ENCODE assay signal across 21 cellular contexts in the genomic region with DNA sequence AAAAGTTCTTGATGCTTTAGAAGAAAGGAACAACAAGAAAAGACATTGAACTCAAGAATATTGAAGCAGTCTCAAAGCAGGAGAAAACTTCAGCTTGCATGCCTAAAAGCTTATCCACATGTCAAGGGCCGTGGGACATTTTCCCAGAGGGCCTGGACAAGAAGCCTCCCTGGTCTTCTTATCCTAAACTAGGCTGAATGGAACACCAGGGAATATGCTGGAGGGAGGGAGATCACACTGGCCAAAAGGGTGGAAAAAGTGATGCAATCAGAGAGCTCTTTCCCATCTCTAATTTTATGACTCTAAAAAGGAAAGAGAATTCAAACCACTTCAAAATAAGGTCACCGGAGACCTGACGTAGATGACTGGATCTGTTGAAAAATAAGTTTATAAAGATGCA.
DNase-seq lines count a peak whose midpoint lies in the region; ATAC-seq and TF ChIP-seq lines count a peak whose summit lies in the region.
"Had no signal": no experiment of that assay in that cellular context is flagged by ENCODE, and none has a peak within 500 bp of the region (broad histone marks: within the 10 kb centered on the region; RNA-seq: fewer than 3 reads in every experiment).

No MANE protein-coding gene starts in this region.

- peak; percentile 95 for ATAC-seq in Right ventricle myocardium inferior
- ATAC-seq in activated T-cell treated with anti-CD3 and anti-CD28 coated beads, Interleukin-2, amount 50 U/mL, for 4 hours, result no peak
- ATAC-seq: activated CD8-positive, alpha-beta T cell treated with anti-CD3 and anti-CD28 coated beads, Interleukin-2, amount 10 ng/mL, durations not matched to agents 7 days and 5 days; HepG2; left lung; natural killer cell had no signal

- H3K36me3 ChIP-seq in mesodermal cell (ENCODE audit: control insufficient read depth, insufficient read depth, low read length), result no peaks in the 10 kb centered on the region
- H3K36me3 ChIP-seq in testis (ENCODE audit: low read depth, missing control alignments), result no peaks in the 10 kb centered on the region
- H3K36me3 ChIP-seq: left lung had no signal

- peak; percentile 74 for DNase-seq in Right ventricle myocardium inferior (ENCODE audit: missing footprints)
- DNase-seq in testis, result peak; percentile 22
- DNase-seq in activated CD4-positive, CD25-positive, alpha-beta regulatory T cell treated with anti-CD3 and anti-CD28 coated beads, Interleukin-2, amount 50 U/mL, for 72 hours, result no peak
- no peak for DNase-seq in mesenteric fat pad (ENCODE audit: low spot score)
- DNase-seq in activated T-cell treated with anti-CD3 and anti-CD28 coated beads, Interleukin-2, amount 50 U/mL, for 4 hours, result no peak
- DNase-seq in stimulated activated CD4-positive, alpha-beta T cell treated with anti-CD3 and anti-CD28 coated beads, Interleukin-15, amount 100 ng/mL, for 24 hours, result no peak
- DNase-seq: activated CD8-positive, alpha-beta T cell treated with anti-CD3 and anti-CD28 coated beads, Interleukin-2, amount 10 ng/mL, durations not matched to agents 7 days and 5 days; EL; hippocampal formation; left lung; MM.1S; natural killer cell; NCI-H2029 treated with DMSO at 0.1 percent for 48 hours; NCI-H526; SK-N-SH; stimulated activated CD4-positive, alpha-beta T cell treated with anti-CD3 and anti-CD28 coated beads, Interleukin-2, amount 100 ng/mL, for 48 hours; stimulated activated CD8-positive, alpha-beta memory T cell treated with anti-CD3 and anti-CD28 coated beads, Interleukin-4, amount 100 ng/mL, for 48 hours had no signal

- H3K9me3 ChIP-seq in mesodermal cell (ENCODE audit: control insufficient read depth, low read length) (no peaks in the 10 kb centered on the region), testis (no peaks in the 10 kb centered on the region)
- H3K9me3 ChIP-seq: left lung, SK-N-SH had no signal

- no peak for TF ChIP-seq RAD21 in Ishikawa (IDR thresholded peaks at IDR 0.05; ENCODE audit: low read depth)

- TF ChIP-seq EP300 in Ishikawa (IDR thresholded peaks at IDR 0.05; ENCODE audit: borderline replicate concordance), result no peak

- H3K9me3 Mint-ChIP-seq in activated T-cell treated with anti-CD3 and anti-CD28 coated beads, Interleukin-2, amount 50 U/mL, for 4 hours, result no peaks in the 10 kb centered on the region
- H3K9me3 Mint-ChIP-seq: activated T-helper 1 cell treated with anti-CD3 and anti-CD28 coated beads, Interleukin-12 subunit alpha, Interleukin-12 subunit beta, Interleukin-2, Interleukin-4 antibody, amounts not matched to agents 30 ng/mL and 10 ng/mL and 1 ng/mL, durations not matched to agents 14 hours and 24 hours and 36 hours; natural killer cell had no signal

- H3K36me3 Mint-ChIP-seq in activated T-cell treated with anti-CD3 and anti-CD28 coated beads, Interleukin-2, amount 50 U/mL, for 4 hours (ENCODE audit: insufficient read depth), result no peaks in the 10 kb centered on the region
- H3K36me3 Mint-ChIP-seq: natural killer cell had no signal

- H3K4me3 Mint-ChIP-seq in activated T-cell treated with anti-CD3 and anti-CD28 coated beads, Interleukin-2, amount 50 U/mL, for 4 hours, result no peak overlapping the region
- H3K4me3 Mint-ChIP-seq: activated CD8-positive, alpha-beta T cell treated with anti-CD3 and anti-CD28 coated beads, Interleukin-2, amount 10 ng/mL, durations not matched to agents 7 days and 5 days; activated T-helper 1 cell treated with anti-CD3 and anti-CD28 coated beads, Interleukin-12 subunit alpha, Interleukin-12 subunit beta, Interleukin-2, Interleukin-4 antibody, amounts not matched to agents 30 ng/mL and 10 ng/mL and 1 ng/mL, durations not matched to agents 14 hours and 24 hours and 36 hours; natural killer cell had no signal

- H3K27me3 ChIP-seq in testis, result no peaks in the 10 kb centered on the region
- H3K27me3 ChIP-seq: left lung had no signal

- intact Hi-C loops in Right ventricle myocardium inferior (cut with DNase I), result no loop called here
- intact Hi-C loops in testis (cut with DNase I; ENCODE audit: low total_unique reads), result no loop called here

- H3K27me3 Mint-ChIP-seq in activated T-cell treated with anti-CD3 and anti-CD28 coated beads, Interleukin-2, amount 50 U/mL, for 4 hours (ENCODE audit: low read depth), result no peaks in the 10 kb centered on the region

- H3K27ac ChIP-seq in mesodermal cell (ENCODE audit: low read depth, low read length, severe bottlenecking) (peak overlapping the region; percentile 68), testis (peak overlapping the region in 1 of 2 donors; percentile 25)
- H3K27ac ChIP-seq: left lung had no signal

- no peaks in the 10 kb centered on the region for H3K4me1 Mint-ChIP-seq in activated T-cell treated with anti-CD3 and anti-CD28 coated beads, Interleukin-2, amount 50 U/mL, for 4 hours (ENCODE audit: low read depth)

- WGBS in mesodermal cell (ENCODE audit: insufficient coverage in 2 of 2), 2 experiments, result 57% methylated on average over 1 of the region's 3 CpGs; no CpG with 5 or more reads in 1 of the 2 experiments
- WGBS in testis, 2 donors, result 51 to 63% methylated on average over 3 of the region's 3 CpGs

- TF ChIP-seq POLR2A in testis (IDR thresholded peaks at IDR 0.05), result no peak

- no peak for TF ChIP-seq CTCF in testis (IDR thresholded peaks at IDR 0.05)

- H3K4me3 ChIP-seq in mesodermal cell (ENCODE audit: extremely low read depth, insufficient read depth, low read length, poor library complexity, severe bottlenecking) (no peak overlapping the region), testis (no peak overlapping the region)
- H3K4me3 ChIP-seq: left lung had no signal

- peaks cover 36% of the 10 kb centered on the region for H3K4me1 ChIP-seq in mesodermal cell (ENCODE audit: control insufficient read depth, insufficient read depth, low read length, poor library complexity, severe bottlenecking)
- H3K4me1 ChIP-seq in testis, result no peaks in the 10 kb centered on the region
- H3K4me1 ChIP-seq: left lung had no signal

TF ChIP-seq in Ishikawa, 13 proteins besides CTCF, POLR2A, EP300 and RAD21:
- no peak for TF ChIP-seq FOXM1 (IDR thresholded peaks at IDR 0.05; ENCODE audit: borderline replicate concordance, low read depth)
- no peak for TF ChIP-seq MAX (IDR thresholded peaks at IDR 0.05)
- no peak for TF ChIP-seq CREB1 (IDR thresholded peaks at IDR 0.05; ENCODE audit: low read depth)
- TF ChIP-seq TCF12 (IDR thresholded peaks at IDR 0.05; ENCODE audit: low read depth), result no peak
- peak; percentile 74 for TF ChIP-seq CEBPB (IDR thresholded peaks at IDR 0.05)
- TF ChIP-seq EGR1 (IDR thresholded peaks at IDR 0.05), result no peak

Comparison
In these comparisons a context has a peak if more than half of its experiments do, and no peak if none do; other contexts are left out.
1. DNase-seq: peak in Right ventricle myocardium inferior (single experiment) and testis (single experiment); none in activated CD4-positive, CD25-positive, alpha-beta regulatory T cell treated with anti-CD3 and anti-CD28 coated beads, Interleukin-2, amount 50 U/mL, for 72 hours (single experiment), mesenteric fat pad (single experiment), activated T-cell treated with anti-CD3 and anti-CD28 coated beads, Interleukin-2, amount 50 U/mL, for 4 hours (single experiment) and stimulated activated CD4-positive, alpha-beta T cell treated with anti-CD3 and anti-CD28 coated beads, Interleukin-15, amount 100 ng/mL, for 24 hours (single experiment).